In the genomic region with DNA sequence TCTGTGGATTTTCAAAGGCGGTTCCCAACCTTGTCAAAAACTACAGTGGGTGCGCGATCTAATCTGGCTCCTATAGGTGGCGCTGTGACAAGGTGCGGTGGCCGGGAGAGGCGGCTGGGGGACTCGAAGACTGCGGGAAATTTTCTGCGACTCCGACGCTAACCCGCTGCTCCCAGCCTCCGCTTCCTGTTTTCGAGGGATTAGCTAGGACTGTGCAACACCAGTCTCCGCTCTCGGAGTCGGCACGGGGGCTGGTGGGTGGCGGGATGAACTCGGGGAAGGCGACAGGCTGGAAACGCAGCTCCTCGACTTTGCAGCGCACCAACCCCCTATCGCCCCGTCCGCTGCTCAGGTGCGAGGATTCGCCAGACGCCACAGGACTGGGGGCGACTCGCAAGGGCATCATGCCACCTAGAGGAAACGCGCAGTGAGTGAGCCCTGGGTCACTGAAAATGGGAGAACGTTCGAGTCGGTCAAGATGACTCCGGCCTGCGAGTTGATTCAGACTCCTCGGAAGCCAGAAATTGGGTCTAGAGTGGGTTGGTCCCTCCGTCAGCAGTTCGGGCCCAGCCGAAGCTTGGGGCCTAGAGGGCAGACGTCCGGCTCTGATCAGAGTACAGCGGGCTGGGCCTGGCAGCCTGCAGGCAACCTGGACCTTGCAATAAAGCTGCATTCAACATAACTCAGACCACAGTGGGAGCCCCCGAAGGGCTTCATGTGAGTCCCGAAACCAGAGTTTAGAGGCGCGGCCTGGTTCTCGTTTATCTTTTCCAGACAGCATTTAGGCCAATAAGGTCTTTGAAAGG, we compare ENCODE assay signal across 8 cellular contexts. TPM values are rescaled to one million over a fixed set of nuclear protein-coding genes. Genes with fewer than 3 reads are reported as not detected.
DNase-seq lines count a peak whose midpoint lies in the region; ATAC-seq and TF ChIP-seq lines count a peak whose summit lies in the region.

No MANE protein-coding gene starts in this region.

- H4K20me1 ChIP-seq in PC-9 (ENCODE audit: insufficient read depth) (no peaks in the 10 kb centered on the region), smooth muscle cell (ENCODE audit: low read depth) (no peaks in the 10 kb centered on the region)

- TF ChIP-seq POLR2A in heart left ventricle (IDR thresholded peaks at IDR 0.05) = no peak

- WGBS in heart left ventricle, 4 donors = 3 to 5% (median 5%) methylated on average over 27 to 52 of the region's 52 CpGs
- WGBS in smooth muscle cell (ENCODE audit: low lambda C conversion rate) = 3% methylated on average over 51 of the region's 52 CpGs

- no peaks in the 10 kb centered on the region for H3K9me3 ChIP-seq in heart left ventricle
- no peaks in the 10 kb centered on the region for H3K9me3 ChIP-seq in PC-9 (ENCODE audit: insufficient read depth, low read depth)
- H3K9me3 ChIP-seq in smooth muscle cell (replicated peaks; ENCODE audit: low read depth) = no peaks in the 10 kb centered on the region

- intact Hi-C loops in heart left ventricle (cut with DNase I) = loop anchor here in 2 of 10 donors (10.0 kb wide), 3 partner anchors 289 to 499 kb away; no protein-coding TSS in a partner anchor
- intact Hi-C loops in Right ventricle myocardium inferior (cut with DNase I) = no loop called here
- intact Hi-C loops in PC-9 (cut with micrococcal nuclease; ENCODE audit: unreplicated experiment) = no loop called here

- POLR2A ChIA-PET in PC-9 (lab: Charles Lee; ENCODE audit: unreplicated experiment) = no interaction called here

- H3K27me3 ChIP-seq in heart left ventricle (peaks cover 84 to 100% (median 100%) of the 10 kb centered on the region in 9 donors), PC-9 (ENCODE audit: insufficient read depth, low read depth) (no peaks in the 10 kb centered on the region), smooth muscle cell (ENCODE audit: low read depth) (peaks cover 100% of the 10 kb centered on the region)

- H3K9ac ChIP-seq in smooth muscle cell (ENCODE audit: low read depth) = no peak overlapping the region

- TF ChIP-seq CTCF in heart left ventricle (IDR thresholded peaks at IDR 0.05) (peak in 9 of 12 donors; percentile 26 to 47 (median 33)), PC-9 (conservative IDR thresholded peaks at IDR 0.05) (peak; percentile 27; the same call in 1 of the 2 replicates), fibroblast of pulmonary artery (IDR thresholded peaks at IDR 0.05; ENCODE audit: low read length, missing control alignments) (peak; percentile 30), smooth muscle cell (IDR thresholded peaks at IDR 0.05; ENCODE audit: borderline replicate concordance, insufficient read depth, poor library complexity, severe bottlenecking) (peak; percentile 67)

- H3K79me2 ChIP-seq in PC-9 (ENCODE audit: low read depth) = no peaks in the 10 kb centered on the region
- H3K79me2 ChIP-seq in smooth muscle cell (ENCODE audit: low read depth) = no peaks in the 10 kb centered on the region

- no peak overlapping the region for H3K4me2 ChIP-seq in PC-9
- H3K4me2 ChIP-seq in smooth muscle cell = peak overlapping the region; percentile 54

- no peaks in the 10 kb centered on the region for H3K9me2 ChIP-seq in PC-9 (ENCODE audit: insufficient read depth)

- no peaks in the 10 kb centered on the region for H3F3A ChIP-seq in PC-9 (ENCODE audit: insufficient read depth, low read depth)
- H3F3A ChIP-seq in smooth muscle cell (ENCODE audit: low read depth) = no peaks in the 10 kb centered on the region

- ATAC-seq in heart left ventricle (peak in 1 of 4 donors; percentile 20), Right ventricle myocardium inferior (no peak), GM21381 (IDR thresholded peaks at IDR 0.05; ENCODE audit: unreplicated experiment) (no peak)

- no TSS peak for BruUV-seq in PC-9 (replicated peaks; lab: Mats Ljungman, UMichigan)

- H3K4me3 ChIP-seq in heart left ventricle (peak overlapping the region in 1 of 12 donors; percentile 29), PC-9 (no peak overlapping the region), fibroblast of pulmonary artery (replicated peaks; ENCODE audit: low read depth, low read length) (no peak overlapping the region), smooth muscle cell (no peak overlapping the region)

- DNase-seq in heart left ventricle = no peak
- no peak for DNase-seq in Right ventricle myocardium inferior (ENCODE audit: missing footprints)
- DNase-seq in PC-9 = no peak
- no peak for DNase-seq in fibroblast of pulmonary artery (ENCODE audit: low read depth)
- DNase-seq in smooth muscle cell (lab: John Stamatoyannopoulos, UW; ENCODE audit: unreplicated experiment) = no peak
- no peak for DNase-seq in hypothalamus (lab: John Stamatoyannopoulos, UW)
- DNase-seq in stimulated activated CD4-positive, alpha-beta T cell treated with anti-CD3 and anti-CD28 coated beads, Interleukin-12 subunit alpha, Interleukin-12 subunit beta, amount 100 ng/mL, for 4 hours = no peak

- peaks cover 0 to 42% (median 20%) of the 10 kb centered on the region in 12 donors for H3K4me1 ChIP-seq in heart left ventricle
- no peaks in the 10 kb centered on the region for H3K4me1 ChIP-seq in PC-9 (replicated peaks; ENCODE audit: insufficient read depth)
- H3K4me1 ChIP-seq in smooth muscle cell (ENCODE audit: low read depth) = peaks cover 18% of the 10 kb centered on the region

- no peaks in the 10 kb centered on the region for H3K36me3 ChIP-seq in heart left ventricle
- H3K36me3 ChIP-seq in PC-9 (ENCODE audit: low read depth) = no peaks in the 10 kb centered on the region
- no peaks in the 10 kb centered on the region for H3K36me3 ChIP-seq in smooth muscle cell (ENCODE audit: low read depth)

- H3K27ac ChIP-seq in heart left ventricle = no peak overlapping the region
- no peak overlapping the region for H3K27ac ChIP-seq in PC-9
- no peak overlapping the region for H3K27ac ChIP-seq in smooth muscle cell (ENCODE audit: low read depth)

- H2AFZ ChIP-seq in PC-9 (no peak overlapping the region), smooth muscle cell (ENCODE audit: low read depth) (no peak overlapping the region)

- CTCF ChIA-PET in PC-9 (lab: Charles Lee) = no interaction called here

RNA-seq across cellular contexts. Expression of gene PAX9, which starts 5.5 kb away (rescaled TPM):
- total RNA-seq in heart left ventricle = not detected
- not detected for polyA plus RNA-seq in heart left ventricle
- not detected for total RNA-seq in Right ventricle myocardium inferior
- total RNA-seq in PC-9 (2021) = 7.6 and 8.5 TPM in 2 replicates
- 0.04 TPM in 1 of 2 replicates, not detected in the other for total RNA-seq in smooth muscle cell
- polyA plus RNA-seq in smooth muscle cell = not detected in 2 replicates
